ENCODE assay signal across 2 cellular contexts in the genomic region with DNA sequence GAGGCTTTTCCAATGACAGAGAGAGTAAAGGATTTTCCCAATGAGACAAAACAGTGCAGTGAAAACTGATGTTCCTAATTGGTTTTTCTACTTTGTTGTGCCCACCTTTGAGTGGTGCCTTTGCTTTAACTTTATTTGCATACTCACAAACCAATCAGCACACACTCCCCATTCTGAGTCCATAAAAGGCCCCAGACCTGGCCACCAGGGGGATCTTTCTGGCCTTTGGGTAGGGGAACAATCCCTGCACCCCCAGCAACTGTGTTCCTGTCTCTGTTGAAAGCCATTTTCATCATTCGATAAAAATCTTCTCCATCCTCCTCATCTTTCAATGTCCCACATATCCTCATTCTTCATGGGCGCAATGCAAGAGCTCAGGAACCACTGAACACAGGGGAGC.
TF ChIP-seq lines count a peak whose summit lies in the region.

No MANE protein-coding gene starts in this region.

TF ChIP-seq in HCT116, 20 proteins besides CTCF, POLR2A, EP300 and RAD21:
- TF ChIP-seq SIN3A (IDR thresholded peaks at IDR 0.05; ENCODE audit: low read depth): no peak
- TF ChIP-seq CBX3 (IDR thresholded peaks at IDR 0.05; ENCODE audit: low read depth): no peak
- TF ChIP-seq JUND (IDR thresholded peaks at IDR 0.05): no peak
- no peak for TF ChIP-seq EGR1 (IDR thresholded peaks at IDR 0.05; ENCODE audit: low read depth)
- TF ChIP-seq ZFX (IDR thresholded peaks at IDR 0.05): no peak
- TF ChIP-seq, protein P1, sequence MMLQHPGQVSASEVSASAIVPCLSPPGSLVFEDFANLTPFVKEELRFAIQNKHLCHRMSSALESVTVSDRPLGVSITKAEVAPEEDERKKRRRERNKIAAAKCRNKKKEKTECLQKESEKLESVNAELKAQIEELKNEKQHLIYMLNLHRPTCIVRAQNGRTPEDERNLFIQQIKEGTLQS (IDR thresholded peaks at IDR 0.05): no peak
- no peak for TF ChIP-seq EZH2phosphoT487 (IDR thresholded peaks at IDR 0.05; ENCODE audit: borderline replicate concordance)
- TF ChIP-seq SRF (IDR thresholded peaks at IDR 0.05; ENCODE audit: low read depth): no peak
- TF ChIP-seq, protein P2, sequence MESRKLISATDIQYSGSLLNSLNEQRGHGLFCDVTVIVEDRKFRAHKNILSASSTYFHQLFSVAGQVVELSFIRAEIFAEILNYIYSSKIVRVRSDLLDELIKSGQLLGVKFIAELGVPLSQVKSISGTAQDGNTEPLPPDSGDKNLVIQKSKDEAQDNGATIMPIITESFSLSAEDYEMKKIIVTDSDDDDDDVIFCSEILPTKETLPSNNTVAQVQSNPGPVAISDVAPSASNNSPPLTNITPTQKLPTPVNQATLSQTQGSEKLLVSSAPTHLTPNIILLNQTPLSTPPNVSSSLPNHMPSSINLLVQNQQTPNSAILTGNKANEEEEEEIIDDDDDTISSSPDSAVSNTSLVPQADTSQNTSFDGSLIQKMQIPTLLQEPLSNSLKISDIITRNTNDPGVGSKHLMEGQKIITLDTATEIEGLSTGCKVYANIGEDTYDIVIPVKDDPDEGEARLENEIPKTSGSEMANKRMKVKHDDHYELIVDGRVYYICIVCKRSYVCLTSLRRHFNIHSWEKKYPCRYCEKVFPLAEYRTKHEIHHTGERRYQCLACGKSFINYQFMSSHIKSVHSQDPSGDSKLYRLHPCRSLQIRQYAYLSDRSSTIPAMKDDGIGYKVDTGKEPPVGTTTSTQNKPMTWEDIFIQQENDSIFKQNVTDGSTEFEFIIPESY (IDR thresholded peaks at IDR 0.05; ENCODE audit: extremely low read depth, insufficient replicate concordance, low read length): no peak
- TF ChIP-seq EZH2 (IDR thresholded peaks at IDR 0.05): no peak
- TF ChIP-seq POLR2AphosphoS5 (IDR thresholded peaks at IDR 0.05; ENCODE audit: low read depth, low read length): no peak
- TF ChIP-seq, protein P3, sequence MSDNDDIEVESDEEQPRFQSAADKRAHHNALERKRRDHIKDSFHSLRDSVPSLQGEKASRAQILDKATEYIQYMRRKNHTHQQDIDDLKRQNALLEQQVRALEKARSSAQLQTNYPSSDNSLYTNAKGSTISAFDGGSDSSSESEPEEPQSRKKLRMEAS (IDR thresholded peaks at IDR 0.05): no peak
- TF ChIP-seq CEBPB (IDR thresholded peaks at IDR 0.05; ENCODE audit: low read depth): no peak
- no peak for TF ChIP-seq YY1 (IDR thresholded peaks at IDR 0.05; ENCODE audit: extremely low read depth, insufficient replicate concordance, low read depth, low read length)

TF ChIP-seq in H1, 55 proteins besides CTCF, POLR2A, EP300 and RAD21:
- TF ChIP-seq JUN (IDR thresholded peaks at IDR 0.05; ENCODE audit: low read depth, low read length) (no peak), KDM1A (IDR thresholded peaks at IDR 0.05; ENCODE audit: borderline replicate concordance, low read length) (no peak), SUZ12 (IDR thresholded peaks at IDR 0.05; ENCODE audit: low read length) (no peak), CREB1 (IDR thresholded peaks at IDR 0.05) (no peak), TAF1 (IDR thresholded peaks at IDR 0.05; ENCODE audit: low read depth, low read length) (no peak), RFX5 (IDR thresholded peaks at IDR 0.05; ENCODE audit: borderline replicate concordance, low read depth, low read length) (no peak), GABPA (IDR thresholded peaks at IDR 0.05; ENCODE audit: borderline replicate concordance, insufficient read depth, low read length) (no peak)
- TF ChIP-seq, protein P4, sequence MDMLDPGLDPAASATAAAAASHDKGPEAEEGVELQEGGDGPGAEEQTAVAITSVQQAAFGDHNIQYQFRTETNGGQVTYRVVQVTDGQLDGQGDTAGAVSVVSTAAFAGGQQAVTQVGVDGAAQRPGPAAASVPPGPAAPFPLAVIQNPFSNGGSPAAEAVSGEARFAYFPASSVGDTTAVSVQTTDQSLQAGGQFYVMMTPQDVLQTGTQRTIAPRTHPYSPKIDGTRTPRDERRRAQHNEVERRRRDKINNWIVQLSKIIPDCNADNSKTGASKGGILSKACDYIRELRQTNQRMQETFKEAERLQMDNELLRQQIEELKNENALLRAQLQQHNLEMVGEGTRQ (IDR thresholded peaks at IDR 0.05; ENCODE audit: low read length): no peak
TF ChIP-seq in H1: peak in this region for 0.
